In the genomic region with DNA sequence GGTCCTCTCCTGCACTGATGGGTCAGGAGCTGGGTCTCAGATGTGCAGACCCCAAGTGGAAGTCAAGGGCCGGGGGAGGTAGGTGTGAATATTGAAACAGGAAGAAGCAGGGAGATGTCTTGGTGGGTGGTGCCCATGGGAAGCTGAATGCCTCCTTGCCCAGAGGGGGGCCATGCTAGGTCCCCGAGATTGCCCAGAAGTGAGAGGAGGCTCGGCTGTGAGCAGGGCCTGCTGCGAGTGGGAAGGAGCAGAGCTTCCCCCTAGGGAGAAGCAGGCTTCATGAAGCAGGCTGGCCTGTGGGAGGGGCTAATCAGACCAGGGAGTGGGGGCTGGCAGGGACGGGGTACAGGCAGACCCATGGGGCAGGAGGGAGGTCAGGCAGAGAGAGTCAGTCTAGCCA, we compare ENCODE assay signal across 9 cellular contexts.
"Had no signal": no experiment of that assay in that cellular context is flagged by ENCODE, and none has a peak within 500 bp of the region (broad histone marks: within the 10 kb centered on the region; RNA-seq: fewer than 3 reads in every experiment).

No MANE protein-coding gene starts in this region.

- H3K4me3 Mint-ChIP-seq: GM23338, HFFc6 had no signal

- H3K4me1 Mint-ChIP-seq: GM23338 had no signal

- H3K9me3 Mint-ChIP-seq: GM23338, HFFc6 had no signal

- DNase-seq: H7, HFFc6, IMR-90, KG1 had no signal

- H3K4me2 ChIP-seq: GM23338 had no signal

- ATAC-seq: GM23338, HCT116, K562 had no signal

- H3K4me3 ChIP-seq: GM23338, HAP-1, K562 had no signal

- H3K36me3 ChIP-seq: HAP-1 had no signal

- H3K9me3 ChIP-seq: HAP-1 had no signal

- H3K4me1 ChIP-seq: HAP-1 had no signal

- H3K27ac Mint-ChIP-seq: GM23338, HFFc6 had no signal

- FAIRE-seq: HTR-8/SVneo, K562 had no signal
